Comparison of ENCODE assay signal across 9 cellular contexts in the genomic region with DNA sequence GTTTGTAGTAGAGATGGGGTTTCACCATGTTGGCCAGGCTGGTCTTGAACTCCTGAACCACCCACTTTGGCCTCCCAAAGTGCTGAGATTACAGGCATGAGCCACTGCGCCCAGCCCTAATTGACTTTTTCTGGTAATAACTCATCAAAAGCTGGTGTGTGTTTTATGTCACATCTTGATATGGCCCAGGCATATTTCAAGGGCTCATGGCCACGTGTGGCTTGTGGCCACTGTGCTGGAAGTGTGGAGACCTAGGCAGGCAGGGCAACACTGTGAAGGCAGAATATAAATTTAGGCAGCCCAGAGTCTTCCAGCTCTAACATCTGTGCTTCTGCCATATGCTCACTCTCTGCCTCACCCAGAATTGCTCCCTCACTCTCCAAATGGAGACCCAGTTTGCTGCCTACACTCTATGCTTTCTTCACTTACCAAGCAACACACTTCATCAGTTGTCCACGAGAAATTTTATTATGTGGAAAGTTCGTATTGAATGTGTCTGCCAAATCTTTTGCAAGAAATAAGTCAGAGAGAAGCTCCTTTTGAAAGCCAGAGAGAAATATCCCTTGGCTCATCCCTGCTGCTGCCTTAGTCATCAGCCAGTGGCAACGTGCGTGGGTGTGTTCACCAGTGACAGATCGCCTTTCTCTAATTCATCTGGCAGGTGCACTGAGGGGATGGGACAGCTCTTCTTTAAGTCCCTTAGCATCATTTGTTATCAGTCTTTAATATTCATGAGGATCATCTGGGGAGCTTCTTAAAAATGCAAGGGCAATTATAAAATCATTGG.
DNase-seq lines count a peak whose midpoint lies in the region; ATAC-seq and TF ChIP-seq lines count a peak whose summit lies in the region.
"Had no signal": no experiment of that assay in that cellular context is flagged by ENCODE, and none has a peak within 500 bp of the region (broad histone marks: within the 10 kb centered on the region; RNA-seq: fewer than 3 reads in every experiment).

No MANE protein-coding gene starts in this region.

- H3K36me3 ChIP-seq in SK-N-SH (replicated peaks in 1 of 2; ENCODE audit: control insufficient read depth in 1 of 2, insufficient read depth in 2 of 2, low read length in 1 of 2): no peaks in the 10 kb centered on the region

- no peak for ATAC-seq in HG02885 (IDR thresholded peaks at IDR 0.05; ENCODE audit: poor library complexity, unreplicated experiment)

- no peak overlapping the region for H3K27ac ChIP-seq in SK-N-SH (ENCODE audit: low read depth in 2 of 2, low read length in 1 of 2)

- no peaks in the 10 kb centered on the region for H3K79me2 ChIP-seq in SK-N-SH (ENCODE audit: insufficient read depth)

- H3K4me3 ChIP-seq in fibroblast of mammary gland (ENCODE audit: control insufficient read depth, low read depth, low read length) (no peak overlapping the region), SK-N-SH (ENCODE audit: low read depth in 2 of 2, low read length in 1 of 2) (no peak overlapping the region)

- no peak overlapping the region for H3K4me2 ChIP-seq in SK-N-SH

- 30% methylated on average over 7 of the region's 7 CpGs for WGBS in SK-N-SH (ENCODE audit: low lambda C conversion rate)

- H3K9me2 ChIP-seq in SK-N-SH: no peaks in the 10 kb centered on the region

- no peaks in the 10 kb centered on the region for H3K27me3 ChIP-seq in SK-N-SH (ENCODE audit: insufficient read depth)

- H3K9me3 ChIP-seq in SK-N-SH: no peaks in the 10 kb centered on the region

- POLR2A ChIA-PET in SK-N-SH (lab: Yijun Ruan, JAX): no interaction called here

- no peaks in the 10 kb centered on the region for H3F3A ChIP-seq in SK-N-SH (replicated peaks; ENCODE audit: insufficient read depth)

- peaks cover 0 to 9% of the 10 kb centered on the region in 2 experiments; a peak in 1 of 4 replicates for H3K4me1 ChIP-seq in SK-N-SH (ENCODE audit: control insufficient read depth in 1 of 2, insufficient read depth in 2 of 2, low read depth in 1 of 2, low read length in 1 of 2)

- H4K20me1 ChIP-seq in SK-N-SH (ENCODE audit: insufficient read depth): no peaks in the 10 kb centered on the region

- no peak overlapping the region for H3K9ac ChIP-seq in SK-N-SH

- CTCF ChIA-PET in SK-N-SH (lab: Yijun Ruan, JAX): interaction anchor here (1.4 kb wide), 1 partner anchor 9 kb away, joined by 3 read pairs; no protein-coding TSS in a partner anchor

- no peak for TF ChIP-seq RAD21 in SK-N-SH (IDR thresholded peaks at IDR 0.05; ENCODE audit: low read length)

- no peak for TF ChIP-seq EP300 in SK-N-SH (IDR thresholded peaks at IDR 0.05; ENCODE audit: borderline replicate concordance in 1 of 2, low read depth in 1 of 2, low read length in 1 of 2)

- peak in 2 of 3 experiments; percentile 1 to 8 for DNase-seq in NCI-H1417 (lab: John Stamatoyannopoulos, UW)
- DNase-seq in NCI-H1417 treated with DMSO at 0.1 percent for 48 hours (lab: John Stamatoyannopoulos, UW): no peak
- peak; percentile 41 to 72 for DNase-seq in NCI-H524 (lab: John Stamatoyannopoulos, UW)
- peak; percentile 72 for DNase-seq in fibroblast of mammary gland (ENCODE audit: low read depth)
- peak; percentile 53 to 59 for DNase-seq in stimulated activated CD4-positive, alpha-beta T cell treated with anti-CD3 and anti-CD28 coated beads, Interleukin-15, amount 100 ng/mL, for 48 hours (ENCODE audit: low read depth in 2 of 2)
- no peak for DNase-seq in activated gamma-delta T cell (lab: John Stamatoyannopoulos, UW)
- no peak for DNase-seq in SK-N-SH
- DNase-seq: 8988T had no signal

- TF ChIP-seq CTCF in fibroblast of mammary gland (conservative IDR thresholded peaks at IDR 0.05; ENCODE audit: control insufficient read depth, insufficient read depth, low read depth, low read length) (no peak), SK-N-SH (IDR thresholded peaks at IDR 0.05) (no peak)

- H2AFZ ChIP-seq in SK-N-SH (ENCODE audit: low read depth): no peak overlapping the region

TF ChIP-seq in SK-N-SH, 30 proteins besides CTCF, POLR2A, EP300 and RAD21:
- TF ChIP-seq, protein P1, sequence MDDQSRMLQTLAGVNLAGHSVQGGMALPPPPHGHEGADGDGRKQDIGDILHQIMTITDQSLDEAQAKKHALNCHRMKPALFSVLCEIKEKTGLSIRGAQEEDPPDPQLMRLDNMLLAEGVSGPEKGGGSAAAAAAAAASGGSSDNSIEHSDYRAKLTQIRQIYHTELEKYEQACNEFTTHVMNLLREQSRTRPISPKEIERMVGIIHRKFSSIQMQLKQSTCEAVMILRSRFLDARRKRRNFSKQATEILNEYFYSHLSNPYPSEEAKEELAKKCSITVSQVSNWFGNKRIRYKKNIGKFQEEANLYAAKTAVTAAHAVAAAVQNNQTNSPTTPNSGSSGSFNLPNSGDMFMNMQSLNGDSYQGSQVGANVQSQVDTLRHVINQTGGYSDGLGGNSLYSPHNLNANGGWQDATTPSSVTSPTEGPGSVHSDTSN (IDR thresholded peaks at IDR 0.05): no peak
- TF ChIP-seq, protein P2, sequence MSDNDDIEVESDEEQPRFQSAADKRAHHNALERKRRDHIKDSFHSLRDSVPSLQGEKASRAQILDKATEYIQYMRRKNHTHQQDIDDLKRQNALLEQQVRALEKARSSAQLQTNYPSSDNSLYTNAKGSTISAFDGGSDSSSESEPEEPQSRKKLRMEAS (IDR thresholded peaks at IDR 0.05; ENCODE audit: low read depth): no peak
- TF ChIP-seq FOXM1 (IDR thresholded peaks at IDR 0.05; ENCODE audit: low read depth) (no peak), FOSL2 (IDR thresholded peaks at IDR 0.05; ENCODE audit: borderline replicate concordance, low read depth) (no peak), NFIC (IDR thresholded peaks at IDR 0.05; ENCODE audit: borderline replicate concordance) (no peak), ELF1 (IDR thresholded peaks at IDR 0.05) (no peak), RFX5 (IDR thresholded peaks at IDR 0.05; ENCODE audit: low read length) (no peak), JUND (IDR thresholded peaks at IDR 0.05) (no peak), FOXJ3 (CRISPR knock-in tag; IDR thresholded peaks at IDR 0.05) (no peak), SMC3 (IDR thresholded peaks at IDR 0.05; ENCODE audit: low read depth, low read length) (no peak), NRF1 (IDR thresholded peaks at IDR 0.05; ENCODE audit: low read depth, low read length) (no peak), YY1 (IDR thresholded peaks at IDR 0.05; ENCODE audit: low read depth) (no peak)
- TF ChIP-seq, protein P3, sequence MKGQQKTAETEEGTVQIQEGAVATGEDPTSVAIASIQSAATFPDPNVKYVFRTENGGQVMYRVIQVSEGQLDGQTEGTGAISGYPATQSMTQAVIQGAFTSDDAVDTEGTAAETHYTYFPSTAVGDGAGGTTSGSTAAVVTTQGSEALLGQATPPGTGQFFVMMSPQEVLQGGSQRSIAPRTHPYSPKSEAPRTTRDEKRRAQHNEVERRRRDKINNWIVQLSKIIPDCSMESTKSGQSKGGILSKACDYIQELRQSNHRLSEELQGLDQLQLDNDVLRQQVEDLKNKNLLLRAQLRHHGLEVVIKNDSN (IDR thresholded peaks at IDR 0.05; ENCODE audit: borderline replicate concordance, low read depth): no peak
- TF ChIP-seq, protein P4, sequence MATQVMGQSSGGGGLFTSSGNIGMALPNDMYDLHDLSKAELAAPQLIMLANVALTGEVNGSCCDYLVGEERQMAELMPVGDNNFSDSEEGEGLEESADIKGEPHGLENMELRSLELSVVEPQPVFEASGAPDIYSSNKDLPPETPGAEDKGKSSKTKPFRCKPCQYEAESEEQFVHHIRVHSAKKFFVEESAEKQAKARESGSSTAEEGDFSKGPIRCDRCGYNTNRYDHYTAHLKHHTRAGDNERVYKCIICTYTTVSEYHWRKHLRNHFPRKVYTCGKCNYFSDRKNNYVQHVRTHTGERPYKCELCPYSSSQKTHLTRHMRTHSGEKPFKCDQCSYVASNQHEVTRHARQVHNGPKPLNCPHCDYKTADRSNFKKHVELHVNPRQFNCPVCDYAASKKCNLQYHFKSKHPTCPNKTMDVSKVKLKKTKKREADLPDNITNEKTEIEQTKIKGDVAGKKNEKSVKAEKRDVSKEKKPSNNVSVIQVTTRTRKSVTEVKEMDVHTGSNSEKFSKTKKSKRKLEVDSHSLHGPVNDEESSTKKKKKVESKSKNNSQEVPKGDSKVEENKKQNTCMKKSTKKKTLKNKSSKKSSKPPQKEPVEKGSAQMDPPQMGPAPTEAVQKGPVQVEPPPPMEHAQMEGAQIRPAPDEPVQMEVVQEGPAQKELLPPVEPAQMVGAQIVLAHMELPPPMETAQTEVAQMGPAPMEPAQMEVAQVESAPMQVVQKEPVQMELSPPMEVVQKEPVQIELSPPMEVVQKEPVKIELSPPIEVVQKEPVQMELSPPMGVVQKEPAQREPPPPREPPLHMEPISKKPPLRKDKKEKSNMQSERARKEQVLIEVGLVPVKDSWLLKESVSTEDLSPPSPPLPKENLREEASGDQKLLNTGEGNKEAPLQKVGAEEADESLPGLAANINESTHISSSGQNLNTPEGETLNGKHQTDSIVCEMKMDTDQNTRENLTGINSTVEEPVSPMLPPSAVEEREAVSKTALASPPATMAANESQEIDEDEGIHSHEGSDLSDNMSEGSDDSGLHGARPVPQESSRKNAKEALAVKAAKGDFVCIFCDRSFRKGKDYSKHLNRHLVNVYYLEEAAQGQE (IDR thresholded peaks at IDR 0.05; ENCODE audit: low read depth, low read length): no peak

Comparison
In these comparisons a context has a peak if more than half of its experiments do, and no peak if none do; other contexts are left out.
1. DNase-seq: peak in NCI-H1417 (2 of 3), NCI-H524 (2 of 2), fibroblast of mammary gland (single experiment) and stimulated activated CD4-positive, alpha-beta T cell treated with anti-CD3 and anti-CD28 coated beads, Interleukin-15, amount 100 ng/mL, for 48 hours (2 of 2); none in NCI-H1417 treated with DMSO at 0.1 percent for 48 hours (single experiment), activated gamma-delta T cell (single experiment) and SK-N-SH (single experiment).